In genomic region chr19:12833747-12834417, GRCh38 we compare ENCODE assay signal across 8 cellular contexts. TPM values are rescaled to one million over a fixed set of nuclear protein-coding genes. Genes with fewer than 3 reads are reported as not detected.
DNase-seq lines count a peak whose midpoint lies in the region; ATAC-seq and TF ChIP-seq lines count a peak whose summit lies in the region.

No MANE protein-coding gene starts in this region.

- no peak overlapping the region for H3K27ac ChIP-seq in tibial nerve

- no peaks in the 10 kb centered on the region for H3K9me3 ChIP-seq in tibial nerve

- TF ChIP-seq EP300 in tibial nerve (IDR thresholded peaks at IDR 0.05) = no peak

- 1 to 2% methylated on average over 7 to 26 of the region's 79 CpGs for WGBS in tibial nerve, 2 donors

- CTCF ChIA-PET in activated CD4-positive, alpha-beta T cell treated with anti-CD3 and anti-CD28 coated beads for 36 hours (lab: Charles Lee) = interaction anchor here (0.6 to 1.6 kb wide), 6 partner anchors 13 to 551 kb away, joined by 3 to 4 read pairs (median 4); partner anchors contain the start of gene SYCE2

- intact Hi-C loops in activated CD4-positive, alpha-beta T cell treated with anti-CD3 and anti-CD28 coated beads for 36 hours (cut with DNase I, micrococcal nuclease) = loop anchor here in 1 of 2 experiments (2.0 kb wide), 1 partner anchor 265 kb away; no protein-coding TSS in a partner anchor
- intact Hi-C loops in left colon (cut with DNase I, micrococcal nuclease) = no loop called here

- DNase-seq in activated CD4-positive, alpha-beta T cell treated with anti-CD3 and anti-CD28 coated beads for 36 hours = peak; percentile 71
- no peak for DNase-seq in activated CD4-positive, alpha-beta T cell treated with anti-CD3 and anti-CD28 coated beads for 1 hour
- DNase-seq in OCI-M1 (lab: John Stamatoyannopoulos, UW) (peak; percentile 20), astrocyte of the spinal cord (ENCODE audit: low read depth, low spot score) (no peak), left colon (peak in 1 of 2 donors; percentile 24), tibial nerve (ENCODE audit: low spot score in 2 of 2) (no peak)

- H3K4me3 ChIP-seq in astrocyte of the spinal cord (ENCODE audit: low read depth, low read length) (peak overlapping the region; percentile 31), tibial nerve (peak overlapping the region in 3 of 4 donors; percentile 4 to 47 (median 32))

- POLR2A ChIA-PET in activated CD4-positive, alpha-beta T cell treated with anti-CD3 and anti-CD28 coated beads for 36 hours (lab: Charles Lee) = no interaction called here

- peak; percentile 15 for ATAC-seq in activated CD4-positive, alpha-beta T cell treated with anti-CD3 and anti-CD28 coated beads for 36 hours
- ATAC-seq in left colon (peak; percentile 38), GM21423 (IDR thresholded peaks at IDR 0.05; ENCODE audit: unreplicated experiment) (no peak), esophagus mucosa (no peak)

- in situ Hi-C loops in astrocyte of the spinal cord (cut with HindIII; ENCODE audit: low sequenced_read_pairs) = no loop called here

- H3K36me3 ChIP-seq in tibial nerve = no peaks in the 10 kb centered on the region

- TF ChIP-seq CTCF in astrocyte of the spinal cord (IDR thresholded peaks at IDR 0.05; ENCODE audit: low read depth, low read length) = no peak
- no peak for TF ChIP-seq CTCF in tibial nerve (IDR thresholded peaks at IDR 0.05)

- no peaks in the 10 kb centered on the region for H3K9me3 Mint-ChIP-seq in activated CD4-positive, alpha-beta T cell treated with anti-CD3 and anti-CD28 coated beads for 36 hours (ENCODE audit: low read depth)

- H3K27ac Mint-ChIP-seq in activated CD4-positive, alpha-beta T cell treated with anti-CD3 and anti-CD28 coated beads for 36 hours = no peak overlapping the region

- no peak for TF ChIP-seq POLR2A in tibial nerve (IDR thresholded peaks at IDR 0.05)

- H3K4me3 Mint-ChIP-seq in activated CD4-positive, alpha-beta T cell treated with anti-CD3 and anti-CD28 coated beads for 36 hours = no peak overlapping the region

- peaks cover 0 to 97% of the 10 kb centered on the region in 2 donors for H3K27me3 ChIP-seq in tibial nerve

- H3K27me3 Mint-ChIP-seq in activated CD4-positive, alpha-beta T cell treated with anti-CD3 and anti-CD28 coated beads for 36 hours = peaks cover 66% of the 10 kb centered on the region

- H3K36me3 Mint-ChIP-seq in activated CD4-positive, alpha-beta T cell treated with anti-CD3 and anti-CD28 coated beads for 36 hours (ENCODE audit: low read depth) = no peaks in the 10 kb centered on the region

- H3K4me1 Mint-ChIP-seq in activated CD4-positive, alpha-beta T cell treated with anti-CD3 and anti-CD28 coated beads for 36 hours = peaks cover 23% of the 10 kb centered on the region

- peaks cover 0 to 39% (median 15%) of the 10 kb centered on the region in 4 donors for H3K4me1 ChIP-seq in tibial nerve

RNA-seq across cellular contexts. Expression of gene RTBDN, which starts 0.5 kb away (rescaled TPM):
- total RNA-seq in activated CD4-positive, alpha-beta T cell treated with anti-CD3 and anti-CD28 coated beads for 36 hours = not detected
- total RNA-seq in left colon = under 1 TPM in 1 of 2 donors, not detected in 1; 0.49 TPM
- not detected for total RNA-seq in tibial nerve
- not detected for total RNA-seq in esophagus mucosa

RNA-seq across cellular contexts. Expression of gene MAST1, which starts 4.4 kb away (rescaled TPM):
- 1 to 10 TPM; 1.8 to 2.7 TPM for total RNA-seq in activated CD4-positive, alpha-beta T cell treated with anti-CD3 and anti-CD28 coated beads for 36 hours
- total RNA-seq in left colon (1 to 10 TPM in 1 of 2 donors, under 1 TPM in 1; 0.82 to 1.4 TPM), tibial nerve (not detected), esophagus mucosa (not detected)

RNA-seq across cellular contexts. Expression of gene RNASEH2A, which starts 27.5 kb away (rescaled TPM):
- 10 to 100 TPM; 27.0 to 51.1 TPM for total RNA-seq in activated CD4-positive, alpha-beta T cell treated with anti-CD3 and anti-CD28 coated beads for 36 hours
- total RNA-seq in left colon (10 to 100 TPM in 1 of 2 donors, 1 to 10 TPM in 1; 5.7 to 10.9 TPM), tibial nerve (1 to 10 TPM; 5.4 to 8.6 (median 6.7) TPM), esophagus mucosa (20.0 TPM)

RNA-seq across cellular contexts. Expression of gene THSD8, which starts 32.0 kb away (rescaled TPM):
- 10 to 100 TPM; 31.0 to 48.2 TPM for total RNA-seq in activated CD4-positive, alpha-beta T cell treated with anti-CD3 and anti-CD28 coated beads for 36 hours
- total RNA-seq in left colon (1 to 10 TPM; 3.2 to 4.4 TPM), tibial nerve (1 to 10 TPM in 1 of 4 donors, not detected in 3; 4.8 TPM), esophagus mucosa (9.7 TPM)

RNA-seq across cellular contexts. Expression of gene PRDX2, which starts 32.3 kb away (rescaled TPM):
- 100 to 1,000 TPM; 261 to 325 TPM for total RNA-seq in activated CD4-positive, alpha-beta T cell treated with anti-CD3 and anti-CD28 coated beads for 36 hours
- total RNA-seq in left colon (100 to 1,000 TPM; 249 to 298 TPM), tibial nerve (100 to 1,000 TPM; 129 to 182 (median 163) TPM), esophagus mucosa (304 TPM)

Comparison
In these comparisons a context has a peak if more than half of its experiments do, and no peak if none do; other contexts are left out.
1. DNase-seq: peak in activated CD4-positive, alpha-beta T cell treated with anti-CD3 and anti-CD28 coated beads for 36 hours (single experiment) and OCI-M1 (single experiment); none in activated CD4-positive, alpha-beta T cell treated with anti-CD3 and anti-CD28 coated beads for 1 hour (single experiment), astrocyte of the spinal cord (single experiment) and tibial nerve (0 of 2).
2. ATAC-seq: peak in activated CD4-positive, alpha-beta T cell treated with anti-CD3 and anti-CD28 coated beads for 36 hours (single experiment) and left colon (single experiment); none in GM21423 (single experiment) and esophagus mucosa (single experiment).